ENCODE assay signal across 8 cellular contexts in genomic region chr1:37807555-37808368, GRCh38. TPM values are rescaled to one million over a fixed set of nuclear protein-coding genes. Genes with fewer than 3 reads are reported as not detected.
DNase-seq lines count a peak whose midpoint lies in the region; ATAC-seq and TF ChIP-seq lines count a peak whose summit lies in the region.

TSS of gene C1orf122 (plus strand) at chr1:37807790. CDS start at chr1:37808405, 615 bp downstream.
TSS of gene YRDC (minus strand) at chr1:37808208. CDS start at chr1:37808180, 28 bp downstream.

- H3K27ac ChIP-seq in CD8-positive, alpha-beta T cell (ENCODE audit: low read depth, low read length), result peak within 1 kb of the TSS; percentile 86

- H3K4me1 ChIP-seq in CD8-positive, alpha-beta T cell (ENCODE audit: insufficient read depth, low read length), result peaks cover 30% of the 10 kb centered on the region

- CTCF ChIA-PET in CD8-positive, alpha-beta T cell (lab: Charles Lee), result interaction anchor here (2.8 kb wide), 1 partner anchor 52 kb away, joined by 10 read pairs; the partner anchor contains the start of gene MTF1

- H3K36me3 ChIP-seq in CD8-positive, alpha-beta T cell (ENCODE audit: insufficient read depth, low read length), result peaks cover 34% of the 10 kb centered on the region

- H3K4me3 ChIP-seq in CD8-positive, alpha-beta T cell (ENCODE audit: low read depth, low read length), result peak within 1 kb of the TSS; percentile 92

- no peaks in the 10 kb centered on the region for H3K27me3 Mint-ChIP-seq in CD8-positive, alpha-beta T cell (ENCODE audit: low read depth)
- no peaks in the 10 kb centered on the region for H3K27me3 Mint-ChIP-seq in effector memory CD8-positive, alpha-beta T cell
- H3K27me3 Mint-ChIP-seq in memory B cell, result no peaks in the 10 kb centered on the region

- POLR2A ChIA-PET in CD8-positive, alpha-beta T cell (lab: Charles Lee), result interaction anchor here (0.6 to 3.0 kb wide), 8 partner anchors 9 to 332 kb away, joined by 3 to 21 read pairs (median 6); partner anchors contain the start of gene MTF1

- peaks cover 40% of the 10 kb centered on the region for H3K4me1 Mint-ChIP-seq in CD8-positive, alpha-beta T cell (ENCODE audit: low read depth)
- H3K4me1 Mint-ChIP-seq in effector memory CD8-positive, alpha-beta T cell (ENCODE audit: low read depth in 2 of 2), result peaks cover 27 to 40% of the 10 kb centered on the region in 2 donors
- peaks cover 28% of the 10 kb centered on the region for H3K4me1 Mint-ChIP-seq in memory B cell

- H3K27me3 ChIP-seq in CD8-positive, alpha-beta T cell (ENCODE audit: insufficient read depth, low read length), result no peaks in the 10 kb centered on the region

- peaks cover 46% of the 10 kb centered on the region for H3K36me3 Mint-ChIP-seq in CD8-positive, alpha-beta T cell
- H3K36me3 Mint-ChIP-seq in effector memory CD8-positive, alpha-beta T cell (ENCODE audit: insufficient read depth), result peaks cover 51% of the 10 kb centered on the region
- H3K36me3 Mint-ChIP-seq in memory B cell, result peaks cover 13% of the 10 kb centered on the region

- TF ChIP-seq CTCF in CD8-positive, alpha-beta T cell (IDR thresholded peaks at IDR 0.05), result no peak

- H3K4me3 Mint-ChIP-seq in CD8-positive, alpha-beta T cell, result peak within 1 kb of the TSS; percentile 97
- H3K4me3 Mint-ChIP-seq in effector memory CD8-positive, alpha-beta T cell, result peak within 1 kb of the TSS; percentile 95 to 96
- H3K4me3 Mint-ChIP-seq in memory B cell, result peak within 1 kb of the TSS; percentile 88

- ATAC-seq in CD8-positive, alpha-beta T cell, result peak; percentile 88
- ATAC-seq in GM19468 (IDR thresholded peaks at IDR 0.05; ENCODE audit: extremely low read depth, unreplicated experiment) (peak; percentile 65), memory B cell (ENCODE audit: low read depth) (peak; percentile 91)
- peak; percentile 93 for ATAC-seq in effector memory CD8-positive, alpha-beta T cell (replicated peaks)

- peak within 1 kb of the TSS; percentile 98 for H3K27ac Mint-ChIP-seq in CD8-positive, alpha-beta T cell
- peak within 1 kb of the TSS; percentile 98 to 99 for H3K27ac Mint-ChIP-seq in effector memory CD8-positive, alpha-beta T cell
- peak within 1 kb of the TSS; percentile 93 for H3K27ac Mint-ChIP-seq in memory B cell

- H3K9me3 ChIP-seq in CD8-positive, alpha-beta T cell (ENCODE audit: low read length), result no peaks in the 10 kb centered on the region

- H3K9me3 Mint-ChIP-seq in CD8-positive, alpha-beta T cell, result no peaks in the 10 kb centered on the region
- H3K9me3 Mint-ChIP-seq in effector memory CD8-positive, alpha-beta T cell, result no peaks in the 10 kb centered on the region
- no peaks in the 10 kb centered on the region for H3K9me3 Mint-ChIP-seq in memory B cell

- peak; percentile 82 to 95 (median 94) for DNase-seq in CD8-positive, alpha-beta T cell
- DNase-seq in HT1080 (ENCODE audit: low read depth), result peak; percentile 87
- peak; percentile 83 to 84 for DNase-seq in NOMO-1 (lab: John Stamatoyannopoulos, UW; ENCODE audit: unreplicated experiment in 2 of 2)
- peak; percentile 83 to 88 (median 86) for DNase-seq in activated CD8-positive, alpha-beta memory T cell treated with anti-CD3 and anti-CD28 coated beads for 48 hours (ENCODE audit: low read depth in 2 of 3, low spot score in 2 of 3)
- peak; percentile 87 to 91 (median 88) for DNase-seq in effector memory CD8-positive, alpha-beta T cell
- peak; percentile 85 to 88 for DNase-seq in memory B cell (ENCODE audit: low spot score in 2 of 2)
- peak; percentile 89 for DNase-seq in stimulated activated CD8-positive, alpha-beta memory T cell treated with anti-CD3 and anti-CD28 coated beads, Interleukin-12 subunit alpha, Interleukin-12 subunit beta, amount 100 ng/mL, for 1 hour (ENCODE audit: low read depth)

- intact Hi-C loops in CD8-positive, alpha-beta T cell (cut with DNase I, micrococcal nuclease), result loop anchor here (1.0 to 10.0 kb wide), 13 partner anchors 13 to 333 kb away; partner anchors contain the start of genes GNL2 (in 2 of the 2), UTP11 (in 2 of the 2), CDCA8 (in 1 of the 2) and MTF1 (in 1 of the 2)

RNA-seq across cellular contexts. Expression of gene C1orf122, which starts in this region (rescaled TPM):
- 10 to 100 TPM; 13.8 to 14.8 TPM for total RNA-seq in CD8-positive, alpha-beta T cell
- 70.7 and 79.1 TPM in 2 replicates for total RNA-seq in HT1080 (2014; rRNA removed; shearing (Covaris generic))
- polyA plus RNA-seq in HT1080 (2015; cell fraction: cytosol; rRNA removed), result 35.0 and 48.0 TPM in 2 replicates
- 18.9 and 23.8 TPM in 2 replicates for polyA plus RNA-seq in HT1080 (2015; cell fraction: nucleus; rRNA removed)

RNA-seq across cellular contexts. Expression of gene YRDC, which starts in this region (rescaled TPM):
- 10 to 100 TPM; 31.6 to 32.8 TPM for total RNA-seq in CD8-positive, alpha-beta T cell
- 65.5 and 67.4 TPM in 2 replicates for total RNA-seq in HT1080 (2014; rRNA removed; shearing (Covaris generic))
- polyA plus RNA-seq in HT1080 (2015; cell fraction: cytosol; rRNA removed), result 44.1 and 51.0 TPM in 2 replicates
- polyA plus RNA-seq in HT1080 (2015; cell fraction: nucleus; rRNA removed), result 25.7 TPM in 2 replicates

Comparison
In these comparisons a context has a peak if more than half of its experiments do, and no peak if none do; other contexts are left out.
1. Peak in every context shown above with its lines: DNase-seq, ATAC-seq, H3K4me3 ChIP-seq and H3K27ac ChIP-seq.